In the genomic region with DNA sequence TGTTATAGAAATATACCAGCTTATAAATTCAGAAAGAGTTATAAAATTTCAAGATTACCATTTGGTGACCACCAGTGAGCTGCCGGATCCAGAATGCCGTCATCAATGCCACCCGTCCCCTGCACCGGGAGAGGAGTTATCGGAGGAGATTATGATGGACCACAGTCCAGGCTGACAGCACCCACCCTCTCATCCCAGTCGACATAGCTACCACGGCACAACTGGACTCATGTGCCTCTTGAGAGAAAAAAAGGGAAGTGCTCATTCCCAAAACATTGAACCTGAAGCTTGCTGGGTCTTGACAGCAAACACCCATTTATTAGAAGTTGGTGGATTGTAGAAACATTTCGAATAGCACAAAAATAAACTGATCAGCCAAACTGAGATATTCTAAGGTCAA, we compare ENCODE assay signal across 15 cellular contexts.
A peak's percentile ranks its signal among the peaks of the same experiment; 100 is the strongest.
DNase-seq lines count a peak whose midpoint lies in the region; ATAC-seq, FAIRE-seq and TF ChIP-seq lines count a peak whose summit lies in the region.
"Had no signal": no experiment of that assay in that cellular context is flagged by ENCODE, and none has a peak within 500 bp of the region (broad histone marks: within the 10 kb centered on the region; RNA-seq: fewer than 3 reads in every experiment).

No MANE protein-coding gene starts in this region.

- H3K18ac ChIP-seq in H9 (ENCODE audit: insufficient read length, low read depth, low read length), result no peak overlapping the region

- H3K9me3 Mint-ChIP-seq in H9 (no peaks in the 10 kb centered on the region), chondrocyte (ENCODE audit: low read depth) (no peaks in the 10 kb centered on the region)
- H3K9me3 Mint-ChIP-seq: CD4-positive, alpha-beta memory T cell had no signal

- no peak overlapping the region for H3K9ac ChIP-seq in H9 (ENCODE audit: extremely low read depth, insufficient read length, low read length)
- H3K9ac ChIP-seq in GM12878 (ENCODE audit: control insufficient read depth, insufficient read depth, low read length), result no peak overlapping the region

- SMC1A ChIA-PET in GM12878 (lab: Charles Lee; ENCODE audit: uncharacterized antibody, unreplicated experiment), result interaction anchor here (0.7 kb wide), 1 partner anchor 11 kb away, joined by 3 read pairs; no protein-coding TSS in a partner anchor

- no peak overlapping the region for H3K56ac ChIP-seq in H9 (ENCODE audit: insufficient read length, low read depth, low read length)

- H4K91ac ChIP-seq in H9 (ENCODE audit: insufficient read length, low read depth, low read length), result no peak overlapping the region

- H3K9me3 ChIP-seq in H9 (ENCODE audit: control insufficient read depth, low read depth, low read length) (no peaks in the 10 kb centered on the region), GM12878 (replicated peaks; ENCODE audit: control insufficient read depth, insufficient read depth, low read length) (no peaks in the 10 kb centered on the region)

- ATAC-seq in GM12878, result no peak
- no peak for ATAC-seq in GM21619 (IDR thresholded peaks at IDR 0.05; ENCODE audit: unreplicated experiment)
- ATAC-seq: HCT116 had no signal

- in situ Hi-C loops in GM12878 (cut with MboI), result loop anchor here (25.0 kb wide), 1 partner anchor 1332 kb away; the partner anchor contains the start of gene TBC1D22A

- whole genome bisulfite sequencing in H9 (ENCODE audit: extremely low coverage, insufficient read length, low lambda C conversion rate), result no CpG with 5 or more reads among the region's 8 CpGs
- 68% methylated on average over 8 of the region's 8 CpGs for WGBS in GM12878 (ENCODE audit: insufficient coverage, insufficient replicate concordance, low lambda C conversion rate, missing lambda C conversion rate)

- no peak overlapping the region for H2BK5ac ChIP-seq in H9 (ENCODE audit: insufficient read length, low read length)

- H3T11ph ChIP-seq in H9 (ENCODE audit: low read length), result no peak overlapping the region

- H3K79me2 ChIP-seq in H9 (ENCODE audit: insufficient read depth, low read length) (no peaks in the 10 kb centered on the region), GM12878 (ENCODE audit: control insufficient read depth, insufficient read depth, low read length) (no peaks in the 10 kb centered on the region)

- TF ChIP-seq POLR2A in GM12878 (IDR thresholded peaks at IDR 0.05; ENCODE audit: low read depth, low read length), result no peak

- H3K27ac ChIP-seq in H9 (ENCODE audit: insufficient read length, low read depth, low read length) (no peak overlapping the region), GM12878 (ENCODE audit: control insufficient read depth, insufficient read depth) (no peak overlapping the region)
- H3K27ac ChIP-seq: C4-2B, HL-60 had no signal

- POLR2A ChIA-PET in GM12878 (lab: Charles Lee), result no interaction called here

- H3K4me3 Mint-ChIP-seq in H9 (no peak overlapping the region), chondrocyte (ENCODE audit: unreplicated experiment) (no peak overlapping the region)
- H3K4me3 Mint-ChIP-seq: CD4-positive, alpha-beta memory T cell had no signal

- peaks cover 5 to 17% of the 10 kb centered on the region in 2 experiments for H3K4me1 Mint-ChIP-seq in H9
- H3K4me1 Mint-ChIP-seq in chondrocyte (ENCODE audit: low read depth), result peaks cover 10% of the 10 kb centered on the region

- no peak overlapping the region for H3K14ac ChIP-seq in H9 (ENCODE audit: insufficient read depth, low read length)

- H3K4me1 ChIP-seq in H9 (ENCODE audit: insufficient read depth, low read length), result no peaks in the 10 kb centered on the region
- H3K4me1 ChIP-seq in GM12878 (ENCODE audit: control insufficient read depth, insufficient read depth, low read length), result peaks cover 40% of the 10 kb centered on the region

- no peaks in the 10 kb centered on the region for H3K36me3 Mint-ChIP-seq in H9 (ENCODE audit: insufficient read depth in 1 of 3, low read depth in 3 of 3)
- no peaks in the 10 kb centered on the region for H3K36me3 Mint-ChIP-seq in chondrocyte (ENCODE audit: low read depth)

- H3K4ac ChIP-seq in H9 (ENCODE audit: low read depth, low read length), result no peak overlapping the region

- no TSS peak for BruUV-seq in GM12878 (replicated peaks; lab: Mats Ljungman, UMichigan)

- intact Hi-C loops in GM12878 (cut with micrococcal nuclease; ENCODE audit: unreplicated experiment), result no loop called here

- H3K79me1 ChIP-seq in H9 (ENCODE audit: insufficient read depth, low read depth, low read length, poor library complexity, severe bottlenecking), result no peaks in the 10 kb centered on the region

- TF ChIP-seq CTCF in H9 (conservative IDR thresholded peaks at IDR 0.05) (no peak), GM12878 (IDR thresholded peaks at IDR 0.05 in 2 of 3, conservative IDR thresholded peaks at IDR 0.05 in 1 of 3; ENCODE audit: control insufficient read depth in 2 of 3, extremely low read depth in 1 of 3, insufficient read depth in 1 of 3, low read depth in 3 of 3, low read length in 3 of 3) (no peak), chondrocyte (IDR thresholded peaks at IDR 0.05) (no peak)

- H4K5ac ChIP-seq in H9 (ENCODE audit: insufficient read length, low read depth, low read length), result no peak overlapping the region

- H3K4me3 ChIP-seq in GM12878, result no peak overlapping the region

- no peak for FAIRE-seq in GM12878 (lab: Jason Lieb, UNC)
- FAIRE-seq: GM12892 had no signal

- no peaks in the 10 kb centered on the region for H3K23me2 ChIP-seq in H9 (ENCODE audit: insufficient read length, low read depth, low read length, poor library complexity, severe bottlenecking)

- H2BK20ac ChIP-seq in H9 (ENCODE audit: low read depth, low read length, poor library complexity, severe bottlenecking), result no peak overlapping the region

- H2AFZ ChIP-seq in H9 (ENCODE audit: low read length) (no peak overlapping the region), GM12878 (ENCODE audit: control insufficient read depth, low read depth, low read length) (no peak overlapping the region)

- H3K27me3 Mint-ChIP-seq in H9 (ENCODE audit: low read depth) (no peaks in the 10 kb centered on the region; the same call in 1 of the 2 replicates), chondrocyte (ENCODE audit: low read depth) (peaks cover 32% of the 10 kb centered on the region)

- H2BK15ac ChIP-seq in H9 (ENCODE audit: low read depth, low read length), result no peak overlapping the region

- no peak overlapping the region for H2BK120ac ChIP-seq in H9 (ENCODE audit: low read depth, low read length, poor library complexity, severe bottlenecking)

- TF ChIP-seq RAD21 in GM12878 (IDR thresholded peaks at IDR 0.05; ENCODE audit: insufficient read depth, low read depth, low read length), result no peak

- H3K23ac ChIP-seq in H9 (ENCODE audit: insufficient read length, low read depth, low read length), result no peak overlapping the region

- no peak overlapping the region for H4K8ac ChIP-seq in H9 (replicated peaks; ENCODE audit: insufficient read length, low read depth, low read length)

- H2BK12ac ChIP-seq in H9 (ENCODE audit: insufficient read length, low read depth, low read length), result no peak overlapping the region

- peak; percentile 4 for DNase-seq in activated CD8-positive, alpha-beta memory T cell treated with anti-CD3 and anti-CD28 coated beads for 24 hours
- DNase-seq in activated CD8-positive, alpha-beta memory T cell treated with anti-CD3 and anti-CD28 coated beads, Interleukin-2, amount 50 U/mL, for 4 hours, result no peak
- DNase-seq in H9 (peak; percentile 8), GM12878 (ENCODE audit: low read depth, low spot score) (no peak), NCI-H1417 treated with DMSO at 0.1 percent for 48 hours (lab: John Stamatoyannopoulos, UW) (no peak), chondrocyte (ENCODE audit: low spot score) (no peak)
- DNase-seq: 8988T; AML-193; CD4-positive, alpha-beta memory T cell; DMS79 had no signal

- CTCF ChIA-PET in GM12878 (lab: Yijun Ruan, JAX), result no interaction called here

- no peaks in the 10 kb centered on the region for H4K20me1 ChIP-seq in H9 (ENCODE audit: control insufficient read depth, insufficient read depth, insufficient read length)
- H4K20me1 ChIP-seq in GM12878 (ENCODE audit: control insufficient read depth, insufficient read depth), result no peaks in the 10 kb centered on the region

- RAD21 ChIA-PET in GM12878 (lab: Charles Lee; ENCODE audit: unreplicated experiment), result no interaction called here

- H3K4me2 ChIP-seq in H9 (ENCODE audit: insufficient read depth, insufficient read length, low read length) (no peak overlapping the region), GM12878 (ENCODE audit: control insufficient read depth, insufficient read depth) (no peak overlapping the region)

- H3K36me3 ChIP-seq in GM12878 (ENCODE audit: control insufficient read depth in 2 of 2, insufficient read depth in 2 of 2, low read length in 1 of 2), result no peaks in the 10 kb centered on the region

- H2AK5ac ChIP-seq in H9 (ENCODE audit: insufficient read length, low read length), result no peak overlapping the region

- H3K27ac Mint-ChIP-seq in H9, result no peak overlapping the region
- no peak overlapping the region for H3K27ac Mint-ChIP-seq in chondrocyte (ENCODE audit: unreplicated experiment)
- H3K27ac Mint-ChIP-seq: CD4-positive, alpha-beta memory T cell had no signal

- TF ChIP-seq EP300 in GM12878 (IDR thresholded peaks at IDR 0.05; ENCODE audit: borderline replicate concordance in 1 of 2, control insufficient read depth in 1 of 2, low read depth in 2 of 2, low read length in 2 of 2), result no peak

- H3K27me3 ChIP-seq in H9 (ENCODE audit: insufficient read depth, low read length) (no peaks in the 10 kb centered on the region), GM12878 (replicated peaks in 1 of 2; ENCODE audit: control insufficient read depth in 2 of 2, insufficient read depth in 2 of 2, low read length in 1 of 2) (no peaks in the 10 kb centered on the region)

TF ChIP-seq in GM12878, 131 proteins besides CTCF, POLR2A, EP300 and RAD21:
- peak; percentile 60; the same call in 1 of the 2 replicates for TF ChIP-seq SPI1 (IDR thresholded peaks at IDR 0.05; ENCODE audit: borderline replicate concordance, insufficient read depth, low read depth, low read length)
- TF ChIP-seq, protein P1, sequence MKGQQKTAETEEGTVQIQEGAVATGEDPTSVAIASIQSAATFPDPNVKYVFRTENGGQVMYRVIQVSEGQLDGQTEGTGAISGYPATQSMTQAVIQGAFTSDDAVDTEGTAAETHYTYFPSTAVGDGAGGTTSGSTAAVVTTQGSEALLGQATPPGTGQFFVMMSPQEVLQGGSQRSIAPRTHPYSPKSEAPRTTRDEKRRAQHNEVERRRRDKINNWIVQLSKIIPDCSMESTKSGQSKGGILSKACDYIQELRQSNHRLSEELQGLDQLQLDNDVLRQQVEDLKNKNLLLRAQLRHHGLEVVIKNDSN (IDR thresholded peaks at IDR 0.05; ENCODE audit: borderline replicate concordance, extremely low read length, insufficient read depth, low read depth, low read length), result no peak
TF ChIP-seq in GM12878: peak in this region for 1.

Comparison
In these comparisons a context has a peak if more than half of its experiments do, and no peak if none do; other contexts are left out.
1. DNase-seq: peak in activated CD8-positive, alpha-beta memory T cell treated with anti-CD3 and anti-CD28 coated beads for 24 hours (single experiment) and H9 (single experiment); none in activated CD8-positive, alpha-beta memory T cell treated with anti-CD3 and anti-CD28 coated beads, Interleukin-2, amount 50 U/mL, for 4 hours (single experiment), GM12878 (single experiment), NCI-H1417 treated with DMSO at 0.1 percent for 48 hours (single experiment) and chondrocyte (single experiment).